In genomic region chr4:27048350-27049100, GRCh38 we compare ENCODE assay signal across 8 cellular contexts.
DNase-seq lines count a peak whose midpoint lies in the region; ATAC-seq and TF ChIP-seq lines count a peak whose summit lies in the region.

No MANE protein-coding gene starts in this region.

- H3K4me1 Mint-ChIP-seq in activated naive CD4-positive, alpha-beta T cell treated with anti-CD3 and anti-CD28 coated beads, Interleukin-2, amount 10 ng/mL, durations not matched to agents 7 days and 5 days, result peaks cover 5% of the 10 kb centered on the region

- no peak overlapping the region for H3K27ac ChIP-seq in breast epithelium
- no peak overlapping the region for H3K27ac ChIP-seq in uterus

- DNase-seq in BJ (ENCODE audit: low read depth), result no peak
- DNase-seq in NCI-H446 (lab: John Stamatoyannopoulos, UW), result peak; percentile 17 to 58
- DNase-seq in breast epithelium (ENCODE audit: low spot score in 2 of 2), result no peak
- peak; percentile 26 to 31 for DNase-seq in lung microvascular endothelial cell (ENCODE audit: low read depth in 2 of 2)
- DNase-seq in uterus, result no peak
- DNase-seq in activated naive CD4-positive, alpha-beta T cell treated with anti-CD3 and anti-CD28 coated beads, Interleukin-2, amount 10 ng/mL, durations not matched to agents 7 days and 5 days, result no peak

- peak; percentile 51 for ATAC-seq in GM18519 (IDR thresholded peaks at IDR 0.05; ENCODE audit: low FRiP score, unreplicated experiment)
- ATAC-seq in HG03469 (IDR thresholded peaks at IDR 0.05; ENCODE audit: unreplicated experiment), result no peak

- CTCF ChIA-PET in BJ (lab: Yijun Ruan, JAX), result interaction anchor here (1.0 to 2.8 kb wide), 12 partner anchors 8 to 694 kb away, joined by 3 to 30 read pairs (median 6); no protein-coding TSS in a partner anchor
- CTCF ChIA-PET in activated naive CD4-positive, alpha-beta T cell treated with anti-CD3 and anti-CD28 coated beads, Interleukin-2, amount 10 ng/mL, durations not matched to agents 7 days and 5 days (lab: Charles Lee), result interaction anchor here (0.5 to 2.7 kb wide), 7 partner anchors 19 to 603 kb away, joined by 3 to 11 read pairs (median 4); no protein-coding TSS in a partner anchor

- no peaks in the 10 kb centered on the region for H3K4me1 ChIP-seq in breast epithelium
- H3K4me1 ChIP-seq in uterus, result no peaks in the 10 kb centered on the region

- H3K27ac Mint-ChIP-seq in activated naive CD4-positive, alpha-beta T cell treated with anti-CD3 and anti-CD28 coated beads, Interleukin-2, amount 10 ng/mL, durations not matched to agents 7 days and 5 days, result no peak overlapping the region

- H3K36me3 Mint-ChIP-seq in activated naive CD4-positive, alpha-beta T cell treated with anti-CD3 and anti-CD28 coated beads, Interleukin-2, amount 10 ng/mL, durations not matched to agents 7 days and 5 days, result no peaks in the 10 kb centered on the region

- peak; percentile 62 for TF ChIP-seq CTCF in BJ (IDR thresholded peaks at IDR 0.05; ENCODE audit: insufficient read depth, low read depth, low read length)
- peak; percentile 54 to 69 (median 68) for TF ChIP-seq CTCF in breast epithelium (IDR thresholded peaks at IDR 0.05)
- TF ChIP-seq CTCF in uterus (IDR thresholded peaks at IDR 0.05), result peak; percentile 66 to 86 (median 72)

- H3K9me3 Mint-ChIP-seq in activated naive CD4-positive, alpha-beta T cell treated with anti-CD3 and anti-CD28 coated beads, Interleukin-2, amount 10 ng/mL, durations not matched to agents 7 days and 5 days, result no peaks in the 10 kb centered on the region

- intact Hi-C loops in breast epithelium (cut with DNase I; ENCODE audit: low total_unique reads), result no loop called here
- intact Hi-C loops in uterus (cut with DNase I; ENCODE audit: low total_unique reads), result no loop called here

- POLR2A ChIA-PET in BJ (lab: Charles Lee), result interaction anchor here (0.5 to 0.6 kb wide), 2 partner anchors 102 to 127 kb away, joined by 4 to 6 read pairs; no protein-coding TSS in a partner anchor

- TF ChIP-seq POLR2A in breast epithelium (IDR thresholded peaks at IDR 0.05) (no peak), uterus (IDR thresholded peaks at IDR 0.05) (no peak)

- H3K4me3 ChIP-seq in BJ (ENCODE audit: low read depth, low read length), result peak overlapping the region; percentile 13; the same call in 1 of the 2 replicates
- peak overlapping the region; percentile 26 to 46 (median 37) for H3K4me3 ChIP-seq in breast epithelium
- peak overlapping the region; percentile 2 to 20 for H3K4me3 ChIP-seq in uterus

- H3K4me3 Mint-ChIP-seq in activated naive CD4-positive, alpha-beta T cell treated with anti-CD3 and anti-CD28 coated beads, Interleukin-2, amount 10 ng/mL, durations not matched to agents 7 days and 5 days, result no peak overlapping the region

- no peaks in the 10 kb centered on the region for H3K9me3 ChIP-seq in breast epithelium
- H3K9me3 ChIP-seq in uterus, result no peaks in the 10 kb centered on the region

- peaks cover 41% of the 10 kb centered on the region for H3K27me3 Mint-ChIP-seq in activated naive CD4-positive, alpha-beta T cell treated with anti-CD3 and anti-CD28 coated beads, Interleukin-2, amount 10 ng/mL, durations not matched to agents 7 days and 5 days

- no peaks in the 10 kb centered on the region for H3K36me3 ChIP-seq in BJ (ENCODE audit: control insufficient read depth, insufficient read depth, low read length)
- no peaks in the 10 kb centered on the region for H3K36me3 ChIP-seq in breast epithelium
- no peaks in the 10 kb centered on the region for H3K36me3 ChIP-seq in uterus

- peaks cover 13% of the 10 kb centered on the region for H3K27me3 ChIP-seq in BJ (ENCODE audit: control insufficient read depth, insufficient read depth, low read length)
- no peaks in the 10 kb centered on the region for H3K27me3 ChIP-seq in breast epithelium
- peaks cover 0 to 3% of the 10 kb centered on the region in 2 donors for H3K27me3 ChIP-seq in uterus

Comparison
In these comparisons a context has a peak if more than half of its experiments do, and no peak if none do; other contexts are left out.
1. DNase-seq: peak in NCI-H446 (2 of 2) and lung microvascular endothelial cell (2 of 2); none in BJ (single experiment), breast epithelium (0 of 2), uterus (0 of 2) and activated naive CD4-positive, alpha-beta T cell treated with anti-CD3 and anti-CD28 coated beads, Interleukin-2, amount 10 ng/mL, durations not matched to agents 7 days and 5 days (single experiment).
2. Peak in every context shown above with its lines, with median percentiles within 50 percentile points of each other: H3K4me3 ChIP-seq and CTCF ChIP-seq.